Comparison of ENCODE assay signal across 9 cellular contexts in genomic region chr7:151115121-151115835, GRCh38. TPM values are rescaled to one million over a fixed set of nuclear protein-coding genes. Genes with fewer than 3 reads are reported as not detected.
DNase-seq lines count a peak whose midpoint lies in the region; ATAC-seq and TF ChIP-seq lines count a peak whose summit lies in the region.
"Had no signal": no experiment of that assay in that cellular context is flagged by ENCODE, and none has a peak within 500 bp of the region (broad histone marks: within the 10 kb centered on the region; RNA-seq: fewer than 3 reads in every experiment).

No MANE protein-coding gene starts in this region.

- peaks cover 0 to 5% (median 0%) of the 10 kb centered on the region in 9 donors for H3K27me3 ChIP-seq in heart left ventricle

- H3K27me3 Mint-ChIP-seq in activated CD8-positive, alpha-beta memory T cell treated with anti-CD3 and anti-CD28 coated beads, Interleukin-2, amount 10 ng/mL, durations not matched to agents 7 days and 5 days = peaks cover 16% of the 10 kb centered on the region

- H3K4me1 ChIP-seq in heart left ventricle = peaks cover 0 to 32% (median 18%) of the 10 kb centered on the region in 12 donors

- peak overlapping the region in 1 of 12 donors; percentile 38 for H3K27ac ChIP-seq in heart left ventricle

- no peaks in the 10 kb centered on the region for H3K9me3 ChIP-seq in heart left ventricle

- H3K9me3 Mint-ChIP-seq in activated CD8-positive, alpha-beta memory T cell treated with anti-CD3 and anti-CD28 coated beads, Interleukin-2, amount 10 ng/mL, durations not matched to agents 7 days and 5 days (ENCODE audit: low read depth) = no peaks in the 10 kb centered on the region

- intact Hi-C loops in heart left ventricle (cut with DNase I) = loop anchor here in 4 of 10 donors (10.0 kb wide), 3 partner anchors 50 to 220 kb away; partner anchors contain the start of genes ABCB8 (in 1 of the 4) and ATG9B (in 1 of the 4)

- H3K4me3 ChIP-seq in heart left ventricle = peak overlapping the region in 7 of 12 donors; percentile 9 to 50 (median 34)

- CTCF ChIA-PET in activated CD8-positive, alpha-beta memory T cell treated with anti-CD3 and anti-CD28 coated beads, Interleukin-2, amount 10 ng/mL, durations not matched to agents 7 days and 5 days (lab: Charles Lee) = interaction anchor here (0.5 to 3.0 kb wide), 10 partner anchors 9 to 217 kb away, joined by 3 to 11 read pairs (median 4); partner anchors contain the start of genes ABCB8 and ABCF2

- no peak overlapping the region for H3K27ac Mint-ChIP-seq in activated CD8-positive, alpha-beta memory T cell treated with anti-CD3 and anti-CD28 coated beads, Interleukin-2, amount 10 ng/mL, durations not matched to agents 7 days and 5 days

- H3K36me3 Mint-ChIP-seq in activated CD8-positive, alpha-beta memory T cell treated with anti-CD3 and anti-CD28 coated beads, Interleukin-2, amount 10 ng/mL, durations not matched to agents 7 days and 5 days = no peaks in the 10 kb centered on the region

- peak overlapping the region; percentile 46 for H3K4me3 Mint-ChIP-seq in activated CD8-positive, alpha-beta memory T cell treated with anti-CD3 and anti-CD28 coated beads, Interleukin-2, amount 10 ng/mL, durations not matched to agents 7 days and 5 days

- peaks cover 0 to 31% (median 27%) of the 10 kb centered on the region in 9 donors for H3K36me3 ChIP-seq in heart left ventricle

- peak in 1 of 12 donors; percentile 15 for TF ChIP-seq CTCF in heart left ventricle (IDR thresholded peaks at IDR 0.05)

- H3K4me1 Mint-ChIP-seq in activated CD8-positive, alpha-beta memory T cell treated with anti-CD3 and anti-CD28 coated beads, Interleukin-2, amount 10 ng/mL, durations not matched to agents 7 days and 5 days = peaks cover 5% of the 10 kb centered on the region

- DNase-seq in activated CD8-positive, alpha-beta memory T cell treated with anti-CD3 and anti-CD28 coated beads, Interleukin-2, amount 10 ng/mL, durations not matched to agents 7 days and 5 days = no peak
- DNase-seq in heart left ventricle = peak in 1 of 5 donors; percentile 65
- DNase-seq in stimulated activated CD4-positive, alpha-beta T cell treated with anti-CD3 and anti-CD28 coated beads, Interleukin-1b, Interleukin-23, amount 100 ng/mL, for 4 hours (ENCODE audit: low read depth in 2 of 2) = peak; percentile 21 to 47
- DNase-seq in activated gamma-delta T cell treated with Interleukin-2 at 50 U/mL for 16 hours = no peak
- DNase-seq in T-helper 9 cell = no peak

- ATAC-seq in GM18909 (IDR thresholded peaks at IDR 0.05; ENCODE audit: poor library complexity, unreplicated experiment) = peak; percentile 35
- ATAC-seq in activated CD8-positive, alpha-beta memory T cell treated with anti-CD3 and anti-CD28 coated beads, Interleukin-2, amount 10 ng/mL, durations not matched to agents 7 days and 5 days = peak; percentile 65
- ATAC-seq in heart left ventricle = peak in 3 of 4 donors; percentile 34 to 47 (median 35)
- ATAC-seq in HG02642 (IDR thresholded peaks at IDR 0.05; ENCODE audit: poor library complexity, unreplicated experiment) = no peak
- ATAC-seq in GM18868 (IDR thresholded peaks at IDR 0.05; ENCODE audit: unreplicated experiment) = no peak

- 3 to 57% (median 6%) methylated on average over 17 to 114 of the region's 114 CpGs for WGBS in heart left ventricle, 4 donors

- TF ChIP-seq POLR2A in heart left ventricle (IDR thresholded peaks at IDR 0.05) = no peak

RNA-seq across cellular contexts. Expression of gene AGAP3, which starts 29.0 kb away (rescaled TPM):
- 10 to 100 TPM; 30.0 to 36.2 TPM for total RNA-seq in activated CD8-positive, alpha-beta memory T cell treated with anti-CD3 and anti-CD28 coated beads, Interleukin-2, amount 10 ng/mL, durations not matched to agents 7 days and 5 days
- total RNA-seq in heart left ventricle = 10 to 100 TPM; 30.3 to 83.7 (median 57.6) TPM
- polyA plus RNA-seq in heart left ventricle = 10 to 100 TPM; 42.9 to 55.3 TPM

RNA-seq across cellular contexts. Expression of gene TMUB1, which starts 32.0 kb away (rescaled TPM):
- total RNA-seq in activated CD8-positive, alpha-beta memory T cell treated with anti-CD3 and anti-CD28 coated beads, Interleukin-2, amount 10 ng/mL, durations not matched to agents 7 days and 5 days = 10 to 100 TPM; 83.1 to 85.7 TPM
- total RNA-seq in heart left ventricle = 10 to 100 TPM; 21.8 to 62.8 (median 26.7) TPM
- polyA plus RNA-seq in heart left ventricle = 10 to 100 TPM; 66.1 to 82.6 TPM

RNA-seq across cellular contexts. Expression of gene FASTK, which starts 34.7 kb away (rescaled TPM):
- total RNA-seq in activated CD8-positive, alpha-beta memory T cell treated with anti-CD3 and anti-CD28 coated beads, Interleukin-2, amount 10 ng/mL, durations not matched to agents 7 days and 5 days = 10 to 100 TPM; 77.7 to 79.5 TPM
- 100 to 1,000 TPM in 2 of 9 donors, 10 to 100 TPM in 7; 59.9 to 124 (median 77.7) TPM for total RNA-seq in heart left ventricle
- polyA plus RNA-seq in heart left ventricle = 100 to 1,000 TPM in 1 of 2 donors, 10 to 100 TPM in 1; 75.7 to 168 TPM

RNA-seq across cellular contexts. Expression of gene GBX1, which starts 52.2 kb away (rescaled TPM):
- not detected for total RNA-seq in activated CD8-positive, alpha-beta memory T cell treated with anti-CD3 and anti-CD28 coated beads, Interleukin-2, amount 10 ng/mL, durations not matched to agents 7 days and 5 days
- under 1 TPM in 5 of 9 donors, not detected in 4; 0.29 to 0.52 (median 0.36) TPM for total RNA-seq in heart left ventricle
- under 1 TPM in 1 of 2 donors, not detected in 1; 0.27 TPM for polyA plus RNA-seq in heart left ventricle
- total RNA-seq: temporal lobe had no signal

RNA-seq across cellular contexts. Expression of gene SLC4A2, which starts 55.9 kb away (rescaled TPM):
- 100 to 1,000 TPM; 114 to 121 TPM for total RNA-seq in activated CD8-positive, alpha-beta memory T cell treated with anti-CD3 and anti-CD28 coated beads, Interleukin-2, amount 10 ng/mL, durations not matched to agents 7 days and 5 days
- total RNA-seq in heart left ventricle = 10 to 100 TPM; 44.1 to 84.3 (median 54.8) TPM
- 100 to 1,000 TPM in 1 of 2 donors, 10 to 100 TPM in 1; 68.3 to 113 TPM for polyA plus RNA-seq in heart left ventricle

Comparison
In these comparisons a context has a peak if more than half of its experiments do, and no peak if none do; other contexts are left out.
1. ATAC-seq: peak in GM18909 (single experiment), activated CD8-positive, alpha-beta memory T cell treated with anti-CD3 and anti-CD28 coated beads, Interleukin-2, amount 10 ng/mL, durations not matched to agents 7 days and 5 days (single experiment) and heart left ventricle (3 of 4); none in HG02642 (single experiment) and GM18868 (single experiment).
2. DNase-seq: peak in stimulated activated CD4-positive, alpha-beta T cell treated with anti-CD3 and anti-CD28 coated beads, Interleukin-1b, Interleukin-23, amount 100 ng/mL, for 4 hours (2 of 2); none in activated CD8-positive, alpha-beta memory T cell treated with anti-CD3 and anti-CD28 coated beads, Interleukin-2, amount 10 ng/mL, durations not matched to agents 7 days and 5 days (single experiment), activated gamma-delta T cell treated with Interleukin-2 at 50 U/mL for 16 hours (single experiment) and T-helper 9 cell (single experiment).